Comparison of ENCODE assay signal across 13 cellular contexts in the genomic region with DNA sequence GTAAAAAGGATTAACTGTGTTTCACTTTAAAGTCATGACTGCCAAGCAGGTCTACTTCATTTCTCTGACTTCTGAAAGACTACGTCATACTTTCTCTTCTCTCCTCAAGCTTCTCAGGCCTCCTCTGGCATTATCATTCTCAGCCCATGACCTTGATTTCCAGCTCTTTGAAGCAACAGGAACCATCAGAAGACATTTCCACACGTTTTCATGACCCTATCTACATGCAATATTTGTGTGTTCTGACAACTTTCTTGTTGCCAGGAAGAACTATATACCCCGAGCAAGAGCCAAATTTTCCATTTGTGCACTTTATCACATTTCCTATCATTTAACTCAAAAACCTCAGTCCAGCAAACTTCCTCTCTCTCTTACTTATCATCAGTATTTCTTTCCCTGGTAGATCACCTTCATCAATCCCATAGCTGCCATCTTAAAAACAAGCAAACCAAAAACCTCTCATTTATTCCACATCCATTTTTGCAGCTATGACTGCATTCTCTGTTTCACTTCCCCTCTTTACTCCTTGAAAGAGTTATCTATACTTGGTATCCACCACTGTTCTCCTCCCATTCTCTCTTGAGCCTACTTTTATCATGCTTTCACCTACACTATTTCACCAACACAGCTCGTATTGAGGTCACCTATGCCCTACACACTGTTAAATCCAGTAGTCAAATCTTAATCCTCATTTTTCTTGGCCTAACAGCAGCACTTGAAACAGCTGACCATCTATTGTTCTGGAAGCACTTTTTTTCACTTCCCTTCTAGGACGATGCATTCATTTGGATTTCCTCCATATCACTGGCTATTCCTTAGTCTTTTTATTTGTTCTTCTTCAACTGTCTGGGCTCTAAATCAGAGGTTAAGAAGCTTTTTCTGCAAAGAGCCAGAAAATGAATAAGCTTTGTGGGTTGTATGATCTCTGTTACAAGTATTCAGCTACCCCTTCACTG. TPM values are rescaled to one million over a fixed set of nuclear protein-coding genes. Genes with fewer than 3 reads are reported as not detected.
DNase-seq lines count a peak whose midpoint lies in the region; ATAC-seq, FAIRE-seq and TF ChIP-seq lines count a peak whose summit lies in the region.
"Had no signal": no experiment of that assay in that cellular context is flagged by ENCODE, and none has a peak within 500 bp of the region (broad histone marks: within the 10 kb centered on the region; RNA-seq: fewer than 3 reads in every experiment).

No MANE protein-coding gene starts in this region.

- no peak for TF ChIP-seq POLR2A in endothelial cell of umbilical vein (IDR thresholded peaks at IDR 0.05; ENCODE audit: low read depth, low read length)
- no peak for TF ChIP-seq POLR2A in body of pancreas (IDR thresholded peaks at IDR 0.05)

- H3K9ac ChIP-seq in endothelial cell of umbilical vein (replicated peaks; ENCODE audit: extremely low read depth, insufficient read depth, low read length), result no peak overlapping the region

- ATAC-seq in GM18868 (IDR thresholded peaks at IDR 0.05; ENCODE audit: unreplicated experiment) (peak; percentile 93), GM21619 (IDR thresholded peaks at IDR 0.05; ENCODE audit: unreplicated experiment) (peak; percentile 74), HG03354 (IDR thresholded peaks at IDR 0.05; ENCODE audit: poor library complexity, severe bottlenecking, unreplicated experiment) (peak; percentile 95), body of pancreas (no peak), HG02970 (IDR thresholded peaks at IDR 0.05; ENCODE audit: low FRiP score, unreplicated experiment) (no peak)
- ATAC-seq: gastrocnemius medialis had no signal

- intact Hi-C loops in endothelial cell of umbilical vein (cut with micrococcal nuclease) (no loop called here), posterior vena cava (cut with DNase I) (no loop called here), body of pancreas (cut with DNase I) (no loop called here)

- H3K27me3 ChIP-seq in endothelial cell of umbilical vein (ENCODE audit: control insufficient read depth in 2 of 2, insufficient read depth in 2 of 2, low read length in 2 of 2), result no peaks in the 10 kb centered on the region
- no peaks in the 10 kb centered on the region for H3K27me3 ChIP-seq in body of pancreas
- H3K27me3 ChIP-seq: gastrocnemius medialis had no signal

- no peak overlapping the region for H3K4me2 ChIP-seq in endothelial cell of umbilical vein (ENCODE audit: insufficient read depth, low read length)

- dilution Hi-C loops in endothelial cell of umbilical vein (cut with MboI; ENCODE audit: extremely low pct_ligation_motif_present, low sequenced_read_pairs), result no loop called here

- FAIRE-seq in endothelial cell of umbilical vein (lab: Jason Lieb, UNC), result peak; percentile 63

- H3K36me3 ChIP-seq in endothelial cell of umbilical vein (ENCODE audit: control insufficient read depth in 2 of 2, extremely low read depth in 1 of 2, insufficient read depth in 2 of 2, low read length in 2 of 2) (peaks cover 11 to 15% of the 10 kb centered on the region in 2 experiments), body of pancreas (replicated peaks in 1 of 2; ENCODE audit: insufficient read depth in 1 of 2, low read depth in 2 of 2) (peaks cover 0 to 15% of the 10 kb centered on the region in 2 donors)

- no peak overlapping the region for H2AFZ ChIP-seq in endothelial cell of umbilical vein (ENCODE audit: low read depth, low read length)

- H3K27ac ChIP-seq in endothelial cell of umbilical vein (ENCODE audit: insufficient read depth, low read depth, low read length), result no peak overlapping the region
- no peak overlapping the region for H3K27ac ChIP-seq in RWPE1
- no peak overlapping the region for H3K27ac ChIP-seq in body of pancreas
- H3K27ac ChIP-seq: gastrocnemius medialis had no signal

- POLR2A ChIA-PET in endothelial cell of umbilical vein (lab: Charles Lee), result no interaction called here
- POLR2A ChIA-PET in RWPE1 (lab: Yijun Ruan, JAX; ENCODE audit: low non-redundant PET), result no interaction called here

- no peaks in the 10 kb centered on the region for H3K9me3 ChIP-seq in endothelial cell of umbilical vein (replicated peaks; ENCODE audit: control insufficient read depth, insufficient read depth, low read length)
- H3K9me3 ChIP-seq in body of pancreas, result no peaks in the 10 kb centered on the region
- H3K9me3 ChIP-seq: gastrocnemius medialis had no signal

- WGBS in body of pancreas, 2 donors, result 73 to 79% methylated on average over 5 of the region's 5 CpGs

- peak; percentile 59 for DNase-seq in endothelial cell of umbilical vein (ENCODE audit: low read depth, low spot score)
- no peak for DNase-seq in RWPE1 (ENCODE audit: low spot score)
- no peak for DNase-seq in posterior vena cava (ENCODE audit: low spot score)
- no peak for DNase-seq in body of pancreas
- DNase-seq: gastrocnemius medialis, KBM-7, NCI-H69, retina, T-helper 2 cell had no signal

- no peak overlapping the region for H3K4me3 ChIP-seq in endothelial cell of umbilical vein (replicated peaks in 1 of 3; ENCODE audit: insufficient read depth in 1 of 3, low read depth in 1 of 3, low read length in 3 of 3)
- no peak overlapping the region for H3K4me3 ChIP-seq in body of pancreas
- H3K4me3 ChIP-seq: gastrocnemius medialis had no signal

- no peaks in the 10 kb centered on the region for H3K9me1 ChIP-seq in endothelial cell of umbilical vein (replicated peaks; ENCODE audit: control insufficient read depth, extremely low read depth, insufficient read depth, low read length)

- no TSS peak for BruUV-seq in endothelial cell of umbilical vein (replicated peaks; lab: Mats Ljungman, UMichigan)

- no peaks in the 10 kb centered on the region for H3K79me2 ChIP-seq in endothelial cell of umbilical vein (ENCODE audit: control insufficient read depth, insufficient read depth, low read length)

- TF ChIP-seq CTCF in endothelial cell of umbilical vein (IDR thresholded peaks at IDR 0.05; ENCODE audit: extremely low read depth in 1 of 2, insufficient read depth in 1 of 2, low read depth in 1 of 2, low read length in 2 of 2) (no peak), RWPE1 (conservative IDR thresholded peaks at IDR 0.05; ENCODE audit: low read depth) (no peak), body of pancreas (IDR thresholded peaks at IDR 0.05) (no peak)

- H3K4me1 ChIP-seq in endothelial cell of umbilical vein (ENCODE audit: control insufficient read depth, extremely low read depth, insufficient read depth, low read length) (peaks cover 14% of the 10 kb centered on the region), body of pancreas (no peaks in the 10 kb centered on the region)
- H3K4me1 ChIP-seq: gastrocnemius medialis had no signal

- CTCF ChIA-PET in endothelial cell of umbilical vein (lab: Charles Lee) (interaction anchor here (1.0 to 3.0 kb wide), 5 partner anchors 9 to 186 kb away, joined by 4 to 15 read pairs (median 8); no protein-coding TSS in a partner anchor), RWPE1 (lab: Yijun Ruan, JAX) (no interaction called here)

- no peaks in the 10 kb centered on the region for H4K20me1 ChIP-seq in endothelial cell of umbilical vein (replicated peaks; ENCODE audit: control insufficient read depth, extremely low read depth, insufficient read depth, low read length)

TF ChIP-seq in endothelial cell of umbilical vein, 7 proteins besides CTCF, POLR2A, EP300 and RAD21:
- TF ChIP-seq, protein P1, sequence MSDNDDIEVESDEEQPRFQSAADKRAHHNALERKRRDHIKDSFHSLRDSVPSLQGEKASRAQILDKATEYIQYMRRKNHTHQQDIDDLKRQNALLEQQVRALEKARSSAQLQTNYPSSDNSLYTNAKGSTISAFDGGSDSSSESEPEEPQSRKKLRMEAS (IDR thresholded peaks at IDR 0.05; ENCODE audit: insufficient read depth, insufficient read length), result no peak
- TF ChIP-seq MYC (IDR thresholded peaks at IDR 0.05; ENCODE audit: low read depth, low read length) (no peak), JUN (IDR thresholded peaks at IDR 0.05; ENCODE audit: borderline replicate concordance, insufficient read depth, insufficient read length, low read depth) (no peak), EZH2 (IDR thresholded peaks at IDR 0.05; ENCODE audit: borderline replicate concordance, low read depth, low read length, severe bottlenecking) (no peak), FOS (IDR thresholded peaks at IDR 0.05; ENCODE audit: borderline replicate concordance, insufficient read depth, low read length) (no peak), GATA2 (IDR thresholded peaks at IDR 0.05; ENCODE audit: insufficient read depth, insufficient read length, low read depth, low read length) (no peak), POLR2AphosphoS5 (IDR thresholded peaks at IDR 0.05; ENCODE audit: insufficient read depth, low read depth, low read length) (no peak)

RNA-seq across cellular contexts. Expression of a gene that starts 47.1 kb away (rescaled TPM):
- 42.5 and 45.5 TPM in 2 replicates for total RNA-seq in endothelial cell of umbilical vein
- polyA plus RNA-seq in endothelial cell of umbilical vein, result 9.2 and 13.4 TPM in 2 replicates
- polyA plus RNA-seq in endothelial cell of umbilical vein (2011; cell fraction: cytosol; rRNA removed), result 23.1 and 24.0 TPM in 2 replicates
- 25.6 and 31.9 TPM in 2 replicates for polyA plus RNA-seq in endothelial cell of umbilical vein (2011; cell fraction: nucleus; rRNA removed)
- polyA plus RNA-seq in endothelial cell of umbilical vein (2012), result 39.9 and 43.9 TPM in 2 replicates
- polyA minus RNA-seq in endothelial cell of umbilical vein, result 39.6 and 39.8 TPM in 2 replicates
- 5.1 TPM for polyA minus RNA-seq in endothelial cell of umbilical vein (2011; cell fraction: cytosol; rRNA and poly(A)+ RNA removed)
- polyA minus RNA-seq in endothelial cell of umbilical vein (2011; cell fraction: nucleus; rRNA and poly(A)+ RNA removed), result 29.2 and 38.3 TPM in 2 replicates
- 10 to 100 TPM; 65.1 to 67.7 TPM for total RNA-seq in posterior vena cava
- 10 to 100 TPM; 13.5 to 24.6 TPM for total RNA-seq in body of pancreas

Comparison
In these comparisons a context has a peak if more than half of its experiments do, and no peak if none do; other contexts are left out.
1. ATAC-seq: peak in GM18868 (single experiment), GM21619 (single experiment) and HG03354 (single experiment); none in body of pancreas (single experiment) and HG02970 (single experiment).